Comparison of ENCODE assay signal across 7 cellular contexts in genomic region chr13:114339779-114340534, GRCh38. TPM values are rescaled to one million over a fixed set of nuclear protein-coding genes. Genes with fewer than 3 reads are reported as not detected.
A peak's percentile ranks its signal among the peaks of the same experiment; 100 is the strongest.
DNase-seq lines count a peak whose midpoint lies in the region; ATAC-seq, FAIRE-seq and TF ChIP-seq lines count a peak whose summit lies in the region.

No MANE protein-coding gene starts in this region.

- H3K9me3 ChIP-seq in MG63: no peaks in the 10 kb centered on the region; the same call in 1 of the 2 replicates
- H3K9me3 ChIP-seq in lower lobe of right lung: no peaks in the 10 kb centered on the region
- no peaks in the 10 kb centered on the region for H3K9me3 ChIP-seq in transverse colon

- TF ChIP-seq EP300 in transverse colon (IDR thresholded peaks at IDR 0.05; ENCODE audit: low read depth): no peak

- in situ Hi-C loops in transverse colon (cut with MboI; ENCODE audit: low pct_ligation_motif_present in 1 of 4, low pct_unique_long_range_greater_than_20kb in 1 of 4, low sequenced_read_pairs in 3 of 4): no loop called here

- TF ChIP-seq POLR2A in transverse colon (IDR thresholded peaks at IDR 0.05): no peak

- H3K36me3 ChIP-seq in MG63 (no peaks in the 10 kb centered on the region), bronchial epithelial cell (ENCODE audit: control insufficient read depth, insufficient read depth, low read length) (no peaks in the 10 kb centered on the region), lower lobe of right lung (no peaks in the 10 kb centered on the region), transverse colon (no peaks in the 10 kb centered on the region)

- H3K27me3 ChIP-seq in MG63 (no peaks in the 10 kb centered on the region), bronchial epithelial cell (ENCODE audit: control insufficient read depth, insufficient read depth, low read length) (no peaks in the 10 kb centered on the region), lower lobe of right lung (ENCODE audit: low read depth) (no peaks in the 10 kb centered on the region), transverse colon (no peaks in the 10 kb centered on the region)

- intact Hi-C loops in lower lobe of right lung (cut with DNase I): no loop called here
- intact Hi-C loops in transverse colon (cut with DNase I; ENCODE audit: low total_unique reads): no loop called here

- H3K4me1 ChIP-seq in lower lobe of right lung (peaks cover 6% of the 10 kb centered on the region), transverse colon (peaks cover 0 to 8% (median 1%) of the 10 kb centered on the region in 4 donors)

- TF ChIP-seq CTCF in bronchial epithelial cell (IDR thresholded peaks at IDR 0.05; ENCODE audit: insufficient read depth, low read length, severe bottlenecking) (peak; percentile 57), lower lobe of right lung (IDR thresholded peaks at IDR 0.05) (peak; percentile 65), transverse colon (IDR thresholded peaks at IDR 0.05) (peak; percentile 62 to 70 (median 67))

- DNase-seq in MG63: peak; percentile 62
- DNase-seq in T-helper 1 cell: peak in 3 of 5 donors; percentile 24 to 54 (median 24)
- DNase-seq in bronchial epithelial cell (ENCODE audit: low read depth): peak; percentile 30
- DNase-seq in lower lobe of right lung: no peak
- peak; percentile 59 for DNase-seq in transverse colon

- ATAC-seq in lower lobe of right lung: peak; percentile 41 to 46
- ATAC-seq in GM21390 (IDR thresholded peaks at IDR 0.05; ENCODE audit: unreplicated experiment): no peak

- H3K27ac ChIP-seq in lower lobe of right lung: no peak overlapping the region
- no peak overlapping the region for H3K27ac ChIP-seq in transverse colon

- H3K4me3 ChIP-seq in MG63: no peak overlapping the region
- no peak overlapping the region for H3K4me3 ChIP-seq in bronchial epithelial cell (ENCODE audit: low read depth, low read length)
- H3K4me3 ChIP-seq in lower lobe of right lung: no peak overlapping the region
- no peak overlapping the region for H3K4me3 ChIP-seq in transverse colon

- 40 to 46% methylated on average over 9 to 12 of the region's 12 CpGs for whole genome bisulfite sequencing in transverse colon (ENCODE audit: low coverage in 1 of 2), 2 donors

- FAIRE-seq in G401.6 (lab: Jason Lieb, UNC) (peak; percentile 84), bronchial epithelial cell (lab: Jason Lieb, UNC) (no peak)

RNA-seq across cellular contexts. Expression of gene CHAMP1, which starts 25.7 kb away (rescaled TPM):
- 5.0 and 20.2 TPM in 2 replicates for total RNA-seq in MG63 (2014; rRNA removed; shearing (Covaris generic); ENCODE audit: low replicate concordance)
- total RNA-seq in bronchial epithelial cell: 5.5 and 6.3 TPM in 2 replicates
- 19.3 TPM for total RNA-seq in lower lobe of right lung
- 10 to 100 TPM in 3 of 4 donors, 1 to 10 TPM in 1; 3.4 to 57.2 (median 20.0) TPM for total RNA-seq in transverse colon

RNA-seq across cellular contexts. Expression of gene UPF3A, which starts 58.6 kb away (rescaled TPM):
- total RNA-seq in MG63 (2014; rRNA removed; shearing (Covaris generic); ENCODE audit: low replicate concordance): 15.4 and 18.1 TPM in 2 replicates
- total RNA-seq in bronchial epithelial cell (13.7 and 17.8 TPM in 2 replicates), lower lobe of right lung (38.9 TPM), transverse colon (10 to 100 TPM; 15.3 to 49.7 (median 36.4) TPM)
